Comparison of ENCODE assay signal across 8 cellular contexts in genomic region chr3:129892486-129892856, GRCh38. TPM values are rescaled to one million over a fixed set of nuclear protein-coding genes. Genes with fewer than 3 reads are reported as not detected.
DNase-seq lines count a peak whose midpoint lies in the region; ATAC-seq, FAIRE-seq and TF ChIP-seq lines count a peak whose summit lies in the region.

No MANE protein-coding gene starts in this region.

- no peak overlapping the region for H2AFZ ChIP-seq in GM23338
- H2AFZ ChIP-seq in neuron (ENCODE audit: low read depth, low read length) = peak overlapping the region; percentile 31

- peak overlapping the region; percentile 97 for H3K27ac Mint-ChIP-seq in GM23338

- H3K4me3 ChIP-seq in GM23338 (peak overlapping the region; percentile 68), SJSA1 (peak overlapping the region; percentile 94), neuron (ENCODE audit: low read length) (peak overlapping the region; percentile 76)

- H3K27ac ChIP-seq in GM23338 (ENCODE audit: low read depth) = peak overlapping the region; percentile 92
- peak overlapping the region; percentile 78 for H3K27ac ChIP-seq in SJSA1

- no peak for TF ChIP-seq CTCF in GM23338 (conservative IDR thresholded peaks at IDR 0.05; ENCODE audit: low read depth in 2 of 2)

- H3K27me3 Mint-ChIP-seq in GM23338 (ENCODE audit: insufficient read depth, low read depth, poor library complexity) = peaks cover 1% of the 10 kb centered on the region

- H3K4me1 ChIP-seq in GM23338 (ENCODE audit: insufficient read depth) (peaks cover 33% of the 10 kb centered on the region), SJSA1 (replicated peaks) (peaks cover 42% of the 10 kb centered on the region), neuron (ENCODE audit: insufficient read depth, low read length) (peaks cover 31% of the 10 kb centered on the region)

- H3K4me3 Mint-ChIP-seq in GM23338 = peak overlapping the region; percentile 92

- H3K36me3 ChIP-seq in GM23338 (ENCODE audit: insufficient read depth) = no peaks in the 10 kb centered on the region
- H3K36me3 ChIP-seq in SJSA1 = peaks cover 6% of the 10 kb centered on the region
- peaks cover 12% of the 10 kb centered on the region for H3K36me3 ChIP-seq in neuron (ENCODE audit: insufficient read depth, low read length)

- peak overlapping the region; percentile 86 for H3K4me2 ChIP-seq in GM23338

- FAIRE-seq in HTR-8/SVneo (lab: Jason Lieb, UNC) = no peak

- H3K9me3 ChIP-seq in SJSA1 (replicated peaks) = no peaks in the 10 kb centered on the region; the same call in 1 of the 2 replicates
- no peaks in the 10 kb centered on the region for H3K9me3 ChIP-seq in neuron (ENCODE audit: low read length)

- DNase-seq in GM23338 (ENCODE audit: low spot score) (no peak), SJSA1 (ENCODE audit: low read depth in 1 of 2, low spot score in 2 of 2) (no peak), ecto neural progenitor cell (ENCODE audit: low spot score) (peak; percentile 48), HTR-8/SVneo (ENCODE audit: insufficient read length, low spot score) (no peak), NCI-H1694 (lab: John Stamatoyannopoulos, UW) (no peak), GM19238 (ENCODE audit: insufficient read length, low spot score) (no peak)

- peaks cover 49% of the 10 kb centered on the region for H3K79me2 ChIP-seq in GM23338 (replicated peaks; ENCODE audit: insufficient read depth)

- H3K36me3 Mint-ChIP-seq in GM23338 (ENCODE audit: low read depth) = no peaks in the 10 kb centered on the region; the same call in 2 of the 3 replicates

- H3K9me3 Mint-ChIP-seq in GM23338 = no peaks in the 10 kb centered on the region; the same call in 2 of the 3 replicates

- H3K27me3 ChIP-seq in GM23338 (ENCODE audit: insufficient read depth) (no peaks in the 10 kb centered on the region), SJSA1 (replicated peaks) (no peaks in the 10 kb centered on the region), neuron (ENCODE audit: insufficient read depth, low read length) (no peaks in the 10 kb centered on the region)

- no peaks in the 10 kb centered on the region for H3F3A ChIP-seq in GM23338 (replicated peaks; ENCODE audit: low read depth)

- ATAC-seq in GM23338 (peak; percentile 4; the same call in 1 of the 3 replicates), HG02840 (IDR thresholded peaks at IDR 0.05; ENCODE audit: low FRiP score, unreplicated experiment) (no peak)

- no peaks in the 10 kb centered on the region for H3K9me2 ChIP-seq in GM23338 (ENCODE audit: insufficient read depth)

- peaks cover 7% of the 10 kb centered on the region; the same call in 1 of the 2 replicates for H4K20me1 ChIP-seq in GM23338 (replicated peaks; ENCODE audit: insufficient read depth)

- peaks cover 28% of the 10 kb centered on the region for H3K4me1 Mint-ChIP-seq in GM23338

TF ChIP-seq in GM23338, 12 proteins besides CTCF, POLR2A, EP300 and RAD21 (continues in another document):
- TF ChIP-seq POLR2AphosphoS5 (IDR thresholded peaks at IDR 0.05; ENCODE audit: low read depth) (no peak), ZNF331 (CRISPR knock-in tag; IDR thresholded peaks at IDR 0.05; ENCODE audit: low read depth) (no peak), ZNF462 (CRISPR knock-in tag; IDR thresholded peaks at IDR 0.05) (no peak), STAT1 (IDR thresholded peaks at IDR 0.05; ENCODE audit: unreplicated experiment) (no peak), REST (IDR thresholded peaks at IDR 0.05; ENCODE audit: unreplicated experiment) (no peak), EZH2 (IDR thresholded peaks at IDR 0.05; ENCODE audit: low read depth, unreplicated experiment) (no peak)
- TF ChIP-seq, protein P1, sequence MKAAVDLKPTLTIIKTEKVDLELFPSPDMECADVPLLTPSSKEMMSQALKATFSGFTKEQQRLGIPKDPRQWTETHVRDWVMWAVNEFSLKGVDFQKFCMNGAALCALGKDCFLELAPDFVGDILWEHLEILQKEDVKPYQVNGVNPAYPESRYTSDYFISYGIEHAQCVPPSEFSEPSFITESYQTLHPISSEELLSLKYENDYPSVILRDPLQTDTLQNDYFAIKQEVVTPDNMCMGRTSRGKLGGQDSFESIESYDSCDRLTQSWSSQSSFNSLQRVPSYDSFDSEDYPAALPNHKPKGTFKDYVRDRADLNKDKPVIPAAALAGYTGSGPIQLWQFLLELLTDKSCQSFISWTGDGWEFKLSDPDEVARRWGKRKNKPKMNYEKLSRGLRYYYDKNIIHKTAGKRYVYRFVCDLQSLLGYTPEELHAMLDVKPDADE (IDR thresholded peaks at IDR 0.05) = no peak

RNA-seq across cellular contexts. Expression of gene TMCC1, which starts 1.0 kb away (rescaled TPM):
- 12.0 and 18.4 TPM in 2 replicates for total RNA-seq in GM23338 (2014; rRNA removed; shearing (Covaris generic))
- 7.0 and 8.2 TPM in 2 replicates for polyA plus RNA-seq in GM23338 (2016; fragmentation: Nextera tagmentation; extraction: Ambion mirVana)
- total RNA-seq in SJSA1 (2014; rRNA removed; shearing (Covaris generic)) = 7.9 and 11.4 TPM in 2 replicates
